Comparison of ENCODE assay signal across 8 cellular contexts in genomic region chr2:23387221-23387550, GRCh38. TPM values are rescaled to one million over a fixed set of nuclear protein-coding genes. Genes with fewer than 3 reads are reported as not detected.
DNase-seq lines count a peak whose midpoint lies in the region; ATAC-seq and TF ChIP-seq lines count a peak whose summit lies in the region.

No MANE protein-coding gene starts in this region.

- no peaks in the 10 kb centered on the region for H3K27me3 ChIP-seq in adipocyte (replicated peaks; ENCODE audit: control insufficient read depth, insufficient read depth, low read length)
- peaks cover 10% of the 10 kb centered on the region for H3K27me3 ChIP-seq in upper lobe of right lung

- peak overlapping the region; percentile 93 for H3K9ac ChIP-seq in adipocyte (ENCODE audit: low read length)

- no peak overlapping the region for H3K27ac ChIP-seq in upper lobe of right lung

- 4 to 13% methylated on average over 8 to 9 of the region's 9 CpGs for WGBS in lower leg skin, 2 donors

- DNase-seq in activated naive CD4-positive, alpha-beta T cell (lab: John Stamatoyannopoulos, UW), result no peak
- no peak for DNase-seq in adipocyte (ENCODE audit: low read depth)
- DNase-seq in lower leg skin (ENCODE audit: low spot score in 2 of 2), result no peak
- DNase-seq in upper lobe of right lung, result no peak
- DNase-seq in NCI-H2029 treated with DMSO at 0.1 percent for 48 hours (lab: John Stamatoyannopoulos, UW), result no peak
- DNase-seq in NCI-H524 treated with DMSO at 0.1 percent for 48 hours (lab: John Stamatoyannopoulos, UW), result no peak
- DNase-seq in superior temporal gyrus (ENCODE audit: extremely low spot score), result no peak

- intact Hi-C loops in lower leg skin (cut with DNase I; ENCODE audit: low total_unique reads), result no loop called here
- intact Hi-C loops in upper lobe of right lung (cut with DNase I), result no loop called here

- TF ChIP-seq CTCF in lower leg skin (IDR thresholded peaks at IDR 0.05) (no peak), upper lobe of right lung (IDR thresholded peaks at IDR 0.05) (no peak)

- H3K4me3 ChIP-seq in adipocyte (ENCODE audit: low read length) (peak overlapping the region; percentile 96), lower leg skin (ENCODE audit: low read depth, poor library complexity, severe bottlenecking) (peak overlapping the region; percentile 55), upper lobe of right lung (peak overlapping the region; percentile 65)

- peaks cover 2% of the 10 kb centered on the region for H3K36me3 Mint-ChIP-seq in activated naive CD4-positive, alpha-beta T cell treated with anti-CD3 and anti-CD28 coated beads, Interleukin-2, amount 50 U/mL, for 24 hours

- no peaks in the 10 kb centered on the region for H3K9me3 ChIP-seq in adipocyte (ENCODE audit: control insufficient read depth, low read length)
- H3K9me3 ChIP-seq in upper lobe of right lung, result no peaks in the 10 kb centered on the region

- H3K27me3 Mint-ChIP-seq in activated naive CD4-positive, alpha-beta T cell treated with anti-CD3 and anti-CD28 coated beads, Interleukin-2, amount 50 U/mL, for 24 hours, result peaks cover 40% of the 10 kb centered on the region

- no peaks in the 10 kb centered on the region for H3K9me3 Mint-ChIP-seq in activated naive CD4-positive, alpha-beta T cell treated with anti-CD3 and anti-CD28 coated beads, Interleukin-2, amount 50 U/mL, for 24 hours

- TF ChIP-seq POLR2A in lower leg skin (IDR thresholded peaks at IDR 0.05), result no peak

- ATAC-seq in upper lobe of right lung, result no peak

- H3K27ac Mint-ChIP-seq in activated naive CD4-positive, alpha-beta T cell treated with anti-CD3 and anti-CD28 coated beads, Interleukin-2, amount 50 U/mL, for 24 hours, result no peak overlapping the region

- H3K36me3 ChIP-seq in adipocyte (ENCODE audit: control insufficient read depth, insufficient read depth, low read length, severe bottlenecking) (no peaks in the 10 kb centered on the region), upper lobe of right lung (no peaks in the 10 kb centered on the region)

- peak overlapping the region; percentile 90 for H3K4me3 Mint-ChIP-seq in activated naive CD4-positive, alpha-beta T cell treated with anti-CD3 and anti-CD28 coated beads, Interleukin-2, amount 50 U/mL, for 24 hours

- peaks cover 42% of the 10 kb centered on the region for H3K4me1 Mint-ChIP-seq in activated naive CD4-positive, alpha-beta T cell treated with anti-CD3 and anti-CD28 coated beads, Interleukin-2, amount 50 U/mL, for 24 hours

- H3K4me1 ChIP-seq in adipocyte (ENCODE audit: control insufficient read depth, insufficient read depth, low read length) (peaks cover 27% of the 10 kb centered on the region), upper lobe of right lung (peaks cover 9% of the 10 kb centered on the region)

RNA-seq across cellular contexts. Expression of gene KLHL29, which starts 2.2 kb away (rescaled TPM):
- total RNA-seq in lower leg skin (10 to 100 TPM; 10.1 to 27.3 (median 15.7) TPM), upper lobe of right lung (15.1 TPM)
